Comparison of ENCODE assay signal across 36 cellular contexts in genomic region chr12:100258127-100258526, GRCh38. TPM values are rescaled to one million over a fixed set of nuclear protein-coding genes. Genes with fewer than 3 reads are reported as not detected.
"Had no signal": no experiment of that assay in that cellular context is flagged by ENCODE, and none has a peak within 500 bp of the region (broad histone marks: within the 10 kb centered on the region; RNA-seq: fewer than 3 reads in every experiment).

No MANE protein-coding gene starts in this region.

- ATAC-seq: activated naive CD4-positive, alpha-beta T cell treated with anti-CD3 and anti-CD28 coated beads, Interleukin-2, amount 50 U/mL, for 72 hours; activated naive CD8-positive, alpha-beta T cell treated with anti-CD3 and anti-CD28 coated beads, Interleukin-2, amount 50 U/mL, for 24 hours; activated T-cell treated with anti-CD3 and anti-CD28 coated beads, Interleukin-2, amount 50 U/mL, for 4 hours; activated T-cell treated with anti-CD3 and anti-CD28 coated beads, Interleukin-2, amount 50 U/mL, for 72 hours; activated T-helper 17 cell treated with anti-CD3 and anti-CD28 coated beads, Interleukin-2, amount 50 U/mL, for 72 hours; body of pancreas had no signal

- DNase-seq: activated effector memory CD4-positive, alpha-beta T cell treated with anti-CD3 and anti-CD28 coated beads, Interleukin-2, amount 50 U/mL, for 16 hours; activated effector memory CD4-positive, alpha-beta T cell treated with Interleukin-2 at 50 U/mL for 16 hours; activated gamma-delta T cell; activated gamma-delta T cell treated with Interleukin-2 at 50 U/mL for 16 hours; activated naive CD4-positive, alpha-beta T cell; activated naive CD4-positive, alpha-beta T cell treated with anti-CD3 and anti-CD28 coated beads for 36 hours; activated naive CD4-positive, alpha-beta T cell treated with anti-CD3 and anti-CD28 coated beads, Interleukin-2, amount 10 ng/mL, durations not matched to agents 7 days and 5 days; activated naive CD4-positive, alpha-beta T cell treated with anti-CD3 and anti-CD28 coated beads, Interleukin-2, amount 50 U/mL, for 16 hours; activated naive CD4-positive, alpha-beta T cell treated with Interleukin-2 at 50 U/mL for 16 hours; activated naive CD8-positive, alpha-beta T cell treated with anti-CD3 and anti-CD28 coated beads for 36 hours; activated naive CD8-positive, alpha-beta T cell treated with anti-CD3 and anti-CD28 coated beads, Interleukin-2, amount 10 ng/mL, durations not matched to agents 7 days and 5 days; activated naive CD8-positive, alpha-beta T cell treated with anti-CD3 and anti-CD28 coated beads, Interleukin-2, amount 50 U/mL, for 24 hours; activated T-cell treated with anti-CD3 and anti-CD28 coated beads, Interleukin-2, amount 50 U/mL, for 4 hours; activated T-cell treated with anti-CD3 and anti-CD28 coated beads, Interleukin-2, amount 50 U/mL, for 48 hours; activated T-cell treated with anti-CD3 and anti-CD28 coated beads, Interleukin-2, amount 50 U/mL, for 72 hours; adrenal gland; amniotic stem cell; amygdala; anterior cingulate cortex; aorta; body of pancreas; brain microvascular endothelial cell; caudate nucleus; central memory CD4-positive, alpha-beta T cell; cerebellar nuclear complex had no signal

- H3K4me3 Mint-ChIP-seq: activated naive CD4-positive, alpha-beta T cell treated with anti-CD3 and anti-CD28 coated beads for 36 hours; activated naive CD4-positive, alpha-beta T cell treated with anti-CD3 and anti-CD28 coated beads, Interleukin-2, amount 10 ng/mL, durations not matched to agents 7 days and 5 days; activated naive CD4-positive, alpha-beta T cell treated with anti-CD3 and anti-CD28 coated beads, Interleukin-2, amount 50 U/mL, for 24 hours; activated naive CD8-positive, alpha-beta T cell; activated naive CD8-positive, alpha-beta T cell treated with anti-CD3 and anti-CD28 coated beads for 36 hours; activated naive CD8-positive, alpha-beta T cell treated with anti-CD3 and anti-CD28 coated beads, Interleukin-2, amount 10 ng/mL, durations not matched to agents 7 days and 5 days; activated naive CD8-positive, alpha-beta T cell treated with anti-CD3 and anti-CD28 coated beads, Interleukin-2, amount 50 U/mL, for 24 hours; activated T-cell treated with anti-CD3 and anti-CD28 coated beads, Interleukin-2, amount 50 U/mL, for 4 hours; activated T-cell treated with anti-CD3 and anti-CD28 coated beads, Interleukin-2, amount 50 U/mL, for 72 hours; activated T-helper 1 cell treated with anti-CD3 and anti-CD28 coated beads, Interleukin-12 subunit alpha, Interleukin-12 subunit beta, Interleukin-2, Interleukin-4 antibody, amounts not matched to agents 30 ng/mL and 10 ng/mL and 1 ng/mL, durations not matched to agents 14 hours and 24 hours and 36 hours; activated T-helper 17 cell treated with anti-CD3 and anti-CD28 coated beads, Interleukin-2, amount 50 U/mL, for 72 hours; brain; central memory CD8-positive, alpha-beta T cell had no signal

- H3K36me3 Mint-ChIP-seq: activated naive CD4-positive, alpha-beta T cell treated with anti-CD3 and anti-CD28 coated beads, Interleukin-2, amount 50 U/mL, for 72 hours; activated naive CD8-positive, alpha-beta T cell; activated naive CD8-positive, alpha-beta T cell treated with anti-CD3 and anti-CD28 coated beads for 36 hours; brain had no signal

- H3K27me3 Mint-ChIP-seq: activated naive CD4-positive, alpha-beta T cell treated with anti-CD3 and anti-CD28 coated beads, Interleukin-2, amount 10 ng/mL, durations not matched to agents 7 days and 5 days; activated naive CD4-positive, alpha-beta T cell treated with anti-CD3 and anti-CD28 coated beads, Interleukin-2, amount 50 U/mL, for 24 hours; activated naive CD8-positive, alpha-beta T cell; activated naive CD8-positive, alpha-beta T cell treated with anti-CD3 and anti-CD28 coated beads for 36 hours; activated naive CD8-positive, alpha-beta T cell treated with anti-CD3 and anti-CD28 coated beads, Interleukin-2, amount 50 U/mL, for 24 hours; activated T-helper 17 cell treated with anti-CD3 and anti-CD28 coated beads, Interleukin-2, amount 50 U/mL, for 72 hours; brain; central memory CD8-positive, alpha-beta T cell had no signal

- H3K27ac Mint-ChIP-seq: activated naive CD4-positive, alpha-beta T cell treated with anti-CD3 and anti-CD28 coated beads for 36 hours; activated naive CD4-positive, alpha-beta T cell treated with anti-CD3 and anti-CD28 coated beads, Interleukin-2, amount 10 ng/mL, durations not matched to agents 7 days and 5 days; activated naive CD4-positive, alpha-beta T cell treated with anti-CD3 and anti-CD28 coated beads, Interleukin-2, amount 50 U/mL, for 24 hours; activated naive CD4-positive, alpha-beta T cell treated with anti-CD3 and anti-CD28 coated beads, Interleukin-2, amount 50 U/mL, for 72 hours; activated naive CD8-positive, alpha-beta T cell; activated naive CD8-positive, alpha-beta T cell treated with anti-CD3 and anti-CD28 coated beads for 36 hours; activated naive CD8-positive, alpha-beta T cell treated with anti-CD3 and anti-CD28 coated beads, Interleukin-2, amount 10 ng/mL, durations not matched to agents 7 days and 5 days; activated naive CD8-positive, alpha-beta T cell treated with anti-CD3 and anti-CD28 coated beads, Interleukin-2, amount 50 U/mL, for 24 hours; activated T-cell treated with anti-CD3 and anti-CD28 coated beads, Interleukin-2, amount 50 U/mL, for 72 hours; activated T-helper 1 cell treated with anti-CD3 and anti-CD28 coated beads, Interleukin-12 subunit alpha, Interleukin-12 subunit beta, Interleukin-2, Interleukin-4 antibody, amounts not matched to agents 30 ng/mL and 10 ng/mL and 1 ng/mL, durations not matched to agents 14 hours and 24 hours and 36 hours; activated T-helper 17 cell treated with anti-CD3 and anti-CD28 coated beads, Interleukin-2, amount 50 U/mL, for 72 hours; activated T-helper 2 cell treated with anti-CD3 and anti-CD28 coated beads, Interferon-gamma antibody, Interleukin-2, Interleukin-4, amounts not matched to agents 10 μg/mL and 5 μg/mL and 100 μg/mL, durations not matched to agents 14 hours and 24 hours and 36 hours; brain had no signal

- H3K9me3 Mint-ChIP-seq: activated naive CD4-positive, alpha-beta T cell treated with anti-CD3 and anti-CD28 coated beads for 36 hours; activated naive CD4-positive, alpha-beta T cell treated with anti-CD3 and anti-CD28 coated beads, Interleukin-2, amount 10 ng/mL, durations not matched to agents 7 days and 5 days; activated naive CD4-positive, alpha-beta T cell treated with anti-CD3 and anti-CD28 coated beads, Interleukin-2, amount 50 U/mL, for 24 hours; activated naive CD4-positive, alpha-beta T cell treated with anti-CD3 and anti-CD28 coated beads, Interleukin-2, amount 50 U/mL, for 72 hours; activated naive CD8-positive, alpha-beta T cell treated with anti-CD3 and anti-CD28 coated beads for 36 hours; activated naive CD8-positive, alpha-beta T cell treated with anti-CD3 and anti-CD28 coated beads, Interleukin-2, amount 10 ng/mL, durations not matched to agents 7 days and 5 days; activated naive CD8-positive, alpha-beta T cell treated with anti-CD3 and anti-CD28 coated beads, Interleukin-2, amount 50 U/mL, for 24 hours; activated T-cell treated with anti-CD3 and anti-CD28 coated beads, Interleukin-2, amount 50 U/mL, for 4 hours; activated T-cell treated with anti-CD3 and anti-CD28 coated beads, Interleukin-2, amount 50 U/mL, for 72 hours; activated T-helper 1 cell treated with anti-CD3 and anti-CD28 coated beads, Interleukin-12 subunit alpha, Interleukin-12 subunit beta, Interleukin-2, Interleukin-4 antibody, amounts not matched to agents 30 ng/mL and 10 ng/mL and 1 ng/mL, durations not matched to agents 14 hours and 24 hours and 36 hours; activated T-helper 17 cell treated with anti-CD3 and anti-CD28 coated beads, Interleukin-2, amount 50 U/mL, for 72 hours; activated T-helper 2 cell treated with anti-CD3 and anti-CD28 coated beads, Interferon-gamma antibody, Interleukin-2, Interleukin-4, amounts not matched to agents 10 μg/mL and 5 μg/mL and 100 μg/mL, durations not matched to agents 14 hours and 24 hours and 36 hours; central memory CD8-positive, alpha-beta T cell had no signal

- H3K4me1 ChIP-seq: adrenal gland, ascending aorta, body of pancreas, breast epithelium had no signal

- H3K4me3 ChIP-seq: adrenal gland, ascending aorta, body of pancreas, breast epithelium, cardiac muscle cell had no signal

- H3K36me3 ChIP-seq: adrenal gland, ascending aorta, brain microvascular endothelial cell, breast epithelium, cardiac muscle cell had no signal

- H3K27ac ChIP-seq: adrenal gland, ascending aorta, body of pancreas, brain microvascular endothelial cell, breast epithelium, cardiac muscle cell had no signal

- H3K9me3 ChIP-seq: adrenal gland, ascending aorta, body of pancreas, breast epithelium had no signal

- H3K4me1 Mint-ChIP-seq: activated naive CD8-positive, alpha-beta T cell treated with anti-CD3 and anti-CD28 coated beads for 36 hours; activated naive CD8-positive, alpha-beta T cell treated with anti-CD3 and anti-CD28 coated beads, Interleukin-2, amount 50 U/mL, for 24 hours; activated T-helper 17 cell treated with anti-CD3 and anti-CD28 coated beads, Interleukin-2, amount 50 U/mL, for 72 hours; brain; central memory CD8-positive, alpha-beta T cell had no signal

RNA-seq across cellular contexts. Expression of gene DEPDC4, which starts 8.8 kb away (rescaled TPM):
- total RNA-seq: ascending aorta had no signal
